Comparison of ENCODE assay signal across 1 cellular context in genomic region chr7:158991824-158992621, GRCh38.
TF ChIP-seq lines count a peak whose summit lies in the region.

No MANE protein-coding gene starts in this region.

TF ChIP-seq in GM23338, 12 proteins besides CTCF, POLR2A, EP300 and RAD21 (continued from another document):
- no peak for TF ChIP-seq REST (IDR thresholded peaks at IDR 0.05; ENCODE audit: unreplicated experiment)
- no peak for TF ChIP-seq NANOG (IDR thresholded peaks at IDR 0.05; ENCODE audit: borderline replicate concordance)
- no peak for TF ChIP-seq CREB1 (CRISPR knock-in tag; IDR thresholded peaks at IDR 0.05; ENCODE audit: low read depth)
- TF ChIP-seq EZH2phosphoT487 (IDR thresholded peaks at IDR 0.05; ENCODE audit: unreplicated experiment) = no peak
- TF ChIP-seq POLR2AphosphoS5 (IDR thresholded peaks at IDR 0.05; ENCODE audit: low read depth) = no peak
- TF ChIP-seq STAT1 (IDR thresholded peaks at IDR 0.05; ENCODE audit: unreplicated experiment) = no peak
- no peak for TF ChIP-seq ZNF114 (CRISPR knock-in tag; IDR thresholded peaks at IDR 0.05)
- no peak for TF ChIP-seq ETS1 (IDR thresholded peaks at IDR 0.05)
- TF ChIP-seq ZNF462 (CRISPR knock-in tag; IDR thresholded peaks at IDR 0.05) = no peak
- no peak for TF ChIP-seq ZNF331 (CRISPR knock-in tag; IDR thresholded peaks at IDR 0.05; ENCODE audit: low read depth)
- no peak for TF ChIP-seq EZH2 (IDR thresholded peaks at IDR 0.05; ENCODE audit: low read depth, unreplicated experiment)
